Comparison of ENCODE assay signal across 1 cellular context in the genomic region with DNA sequence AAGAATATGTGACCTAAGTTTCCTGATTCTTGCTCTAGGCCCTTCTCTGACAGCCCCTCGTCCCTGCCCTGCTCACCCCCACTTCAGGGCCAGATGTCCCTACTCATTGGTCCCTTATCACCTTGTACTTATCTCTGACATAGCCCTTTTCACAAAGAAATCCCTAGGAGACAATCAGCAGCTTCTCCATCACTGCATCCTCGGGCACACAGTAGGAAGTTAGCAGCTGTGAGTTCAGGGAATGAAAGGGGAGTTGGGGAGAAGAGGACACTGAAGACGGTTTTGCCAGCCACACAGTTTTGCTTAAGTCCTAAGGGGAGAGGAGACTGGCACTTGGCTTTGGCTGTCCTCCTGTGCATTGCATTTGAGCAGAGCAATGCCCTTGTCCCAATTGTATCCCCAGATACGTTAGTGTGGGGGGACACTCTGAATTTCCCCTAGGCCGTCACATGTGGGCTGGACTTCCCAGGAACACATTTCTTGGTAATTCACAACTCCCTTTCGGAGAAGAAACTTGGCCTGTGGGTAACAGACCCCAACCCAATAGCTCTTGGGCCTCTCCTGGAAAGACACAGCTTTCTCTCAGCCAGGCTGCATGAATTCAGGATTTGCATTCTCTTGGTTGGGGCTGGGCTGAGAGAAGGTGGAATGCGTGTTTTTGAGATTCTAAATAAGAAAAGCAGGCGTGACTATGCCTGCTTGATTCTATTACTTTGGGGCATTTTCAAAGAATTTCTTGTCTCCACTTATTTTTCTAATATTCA.
TF ChIP-seq lines count a peak whose summit lies in the region.

No MANE protein-coding gene starts in this region.

TF ChIP-seq in GM23338, 12 proteins besides CTCF, POLR2A, EP300 and RAD21 (continued from another document):
- no peak for TF ChIP-seq ZNF462 (CRISPR knock-in tag; IDR thresholded peaks at IDR 0.05)
- TF ChIP-seq STAT1 (IDR thresholded peaks at IDR 0.05; ENCODE audit: unreplicated experiment): no peak
- no peak for TF ChIP-seq ZNF331 (CRISPR knock-in tag; IDR thresholded peaks at IDR 0.05; ENCODE audit: low read depth)
